1 cellular context compared by ENCODE assay signal in genomic region chr4:112520598-112521122, GRCh38.
A peak's percentile ranks its signal among the peaks of the same experiment; 100 is the strongest.
TF ChIP-seq lines count a peak whose summit lies in the region.

No MANE protein-coding gene starts in this region.

TF ChIP-seq in H1, 55 proteins besides CTCF, POLR2A, EP300 and RAD21 (continued from another document):
- TF ChIP-seq, protein P1, sequence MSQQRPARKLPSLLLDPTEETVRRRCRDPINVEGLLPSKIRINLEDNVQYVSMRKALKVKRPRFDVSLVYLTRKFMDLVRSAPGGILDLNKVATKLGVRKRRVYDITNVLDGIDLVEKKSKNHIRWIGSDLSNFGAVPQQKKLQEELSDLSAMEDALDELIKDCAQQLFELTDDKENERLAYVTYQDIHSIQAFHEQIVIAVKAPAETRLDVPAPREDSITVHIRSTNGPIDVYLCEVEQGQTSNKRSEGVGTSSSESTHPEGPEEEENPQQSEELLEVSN (IDR thresholded peaks at IDR 0.05): peak; percentile 40; the same call in 1 of the 2 replicates
- TF ChIP-seq RNF2 (IDR thresholded peaks at IDR 0.05; ENCODE audit: borderline replicate concordance, low read depth, low read length, missing control alignments, poor library complexity, severe bottlenecking) (peak; percentile 21), KDM5A (IDR thresholded peaks at IDR 0.05; ENCODE audit: low read length) (no peak)
